24 cellular contexts compared by ENCODE assay signal in the genomic region with DNA sequence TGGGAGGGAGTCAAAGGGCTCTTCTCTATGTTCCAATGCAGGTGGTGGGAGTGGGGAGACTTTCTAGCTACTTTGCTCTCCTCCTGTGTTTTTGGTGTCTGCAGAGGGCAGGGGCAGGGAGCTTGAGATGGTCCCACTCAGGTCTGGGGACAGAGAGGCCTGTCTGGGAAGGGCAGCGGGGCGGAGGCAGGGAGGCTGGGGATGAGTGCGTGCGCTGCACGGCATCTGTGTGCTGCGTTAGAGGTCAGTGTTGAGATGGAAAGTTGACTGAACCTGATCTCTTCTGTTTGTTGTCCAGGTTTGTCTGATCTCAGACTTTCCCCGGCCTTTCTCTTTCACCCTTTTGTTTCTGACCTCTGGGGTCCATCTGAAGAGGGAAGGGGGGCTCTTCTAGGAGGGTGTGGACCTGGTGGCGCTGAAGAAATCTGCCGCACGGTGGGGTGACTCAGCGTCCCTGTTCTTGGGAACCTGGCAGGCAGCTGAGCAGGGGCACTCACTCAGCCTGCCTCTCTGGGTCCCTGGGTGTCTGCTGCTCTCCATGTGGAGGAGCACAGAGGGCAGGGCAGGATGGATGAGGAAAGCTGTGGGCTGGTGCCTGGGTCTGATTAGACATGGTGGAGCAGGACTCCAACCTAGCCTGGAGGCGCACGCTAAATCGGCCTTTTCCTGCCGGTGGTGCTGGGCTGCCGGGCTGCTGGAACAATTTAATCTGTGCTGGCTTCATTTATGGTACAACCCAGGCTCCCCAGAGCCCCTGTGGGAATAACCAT. TPM values are rescaled to one million over a fixed set of nuclear protein-coding genes. Genes with fewer than 3 reads are reported as not detected.
A peak's percentile ranks its signal among the peaks of the same experiment; 100 is the strongest.
DNase-seq lines count a peak whose midpoint lies in the region; ATAC-seq, FAIRE-seq and TF ChIP-seq lines count a peak whose summit lies in the region.
"Had no signal": no experiment of that assay in that cellular context is flagged by ENCODE, and none has a peak within 500 bp of the region (broad histone marks: within the 10 kb centered on the region; RNA-seq: fewer than 3 reads in every experiment).

No MANE protein-coding gene starts in this region.

- H2AFZ ChIP-seq in K562 (ENCODE audit: low read depth, low read length), result no peak overlapping the region
- no peak overlapping the region for H2AFZ ChIP-seq in PC-3 (ENCODE audit: low read length)

- no peak for TF ChIP-seq EP300 in K562 (IDR thresholded peaks at IDR 0.05; ENCODE audit: low read length)

- H3K4me2 ChIP-seq in K562 (ENCODE audit: insufficient read depth, low read length) (no peak overlapping the region), PC-3 (ENCODE audit: low read length) (no peak overlapping the region)

- CTCF ChIA-PET in HEK293 (lab: Yijun Ruan, JAX), result interaction anchor here (1.2 to 2.1 kb wide), 2 partner anchors 8 to 10 kb away, joined by 3 to 5 read pairs; no protein-coding TSS in a partner anchor
- CTCF ChIA-PET in K562 (lab: Yijun Ruan, JAX; ENCODE audit: low intra/inter-chr PET ratio), result no interaction called here
- CTCF ChIA-PET in PC-3 (lab: Charles Lee), result no interaction called here
- CTCF ChIA-PET in activated CD4-positive, alpha-beta T cell treated with anti-CD3 and anti-CD28 coated beads for 36 hours (lab: Charles Lee), result interaction anchor here (0.5 to 2.1 kb wide), 5 partner anchors 8 to 94 kb away, joined by 3 to 10 read pairs (median 3); no protein-coding TSS in a partner anchor

- ATAC-seq in K562 (no peak), PC-3 (no peak)
- no peak for ATAC-seq in activated CD4-positive, alpha-beta T cell treated with anti-CD3 and anti-CD28 coated beads for 36 hours
- ATAC-seq: gastrocnemius medialis, left cardiac atrium, mucosa of descending colon had no signal

- H3K27me3 Mint-ChIP-seq in progenitor cell of endocrine pancreas, result no peaks in the 10 kb centered on the region
- no peaks in the 10 kb centered on the region for H3K27me3 Mint-ChIP-seq in activated CD4-positive, alpha-beta T cell treated with anti-CD3 and anti-CD28 coated beads for 36 hours

- no peak for DNase-seq in K562 (ENCODE audit: extremely low read depth in 1 of 4, low spot score in 3 of 4)
- DNase-seq in foreskin fibroblast, result peak; percentile 46 to 72
- DNase-seq in progenitor cell of endocrine pancreas (ENCODE audit: low spot score, unreplicated experiment), result no peak
- no peak for DNase-seq in GM10266 (ENCODE audit: extremely low spot score)
- no peak for DNase-seq in GM03348 (ENCODE audit: low spot score)
- no peak for DNase-seq in PC-3
- no peak for DNase-seq in activated CD4-positive, alpha-beta T cell treated with anti-CD3 and anti-CD28 coated beads for 36 hours
- DNase-seq: activated CD4-positive, alpha-beta T cell treated with anti-CD3 and anti-CD28 coated beads, Interleukin-2, amount 50 U/mL, for 1 hour; anterior cingulate cortex; colonic mucosa; DMS79 treated with DMSO at 0.1 percent for 48 hours; gastrocnemius medialis; Kasumi-1; left cardiac atrium; mucosa of descending colon; NCI-H1092; NCI-H2081 treated with DMSO at 0.1 percent for 48 hours; NK-92 treated with Interleukin-12 subunit alpha and Interleukin-12 subunit beta, amount 100 ng/mL, for 24 hours; T-helper 1 cell; thyroid gland had no signal

- no peak overlapping the region for H3K9ac ChIP-seq in K562 (ENCODE audit: insufficient read depth in 1 of 2, low read depth in 2 of 2, low read length in 2 of 2)
- no peak overlapping the region for H3K9ac ChIP-seq in PC-3 (ENCODE audit: low read length)

- no peaks in the 10 kb centered on the region for H3K4me1 ChIP-seq in HEK293 (ENCODE audit: control insufficient read depth, insufficient read depth, low read length)
- H3K4me1 ChIP-seq in K562 (replicated peaks in 1 of 2; ENCODE audit: control insufficient read depth in 2 of 2, insufficient read depth in 2 of 2, low read length in 2 of 2), result peaks cover 0 to 4% of the 10 kb centered on the region in 2 experiments; a peak in 2 of 5 replicates
- H3K4me1 ChIP-seq in PC-3 (ENCODE audit: insufficient read depth, low read length), result no peaks in the 10 kb centered on the region
- H3K4me1 ChIP-seq: colonic mucosa, gastrocnemius medialis, thyroid gland had no signal

- H3K27me3 ChIP-seq in K562 (ENCODE audit: control insufficient read depth in 2 of 2, insufficient read depth in 2 of 2, low read length in 2 of 2) (peaks cover 3 to 47% of the 10 kb centered on the region in 2 experiments; a peak in 4 of 5 replicates), PC-3 (ENCODE audit: low read length) (no peaks in the 10 kb centered on the region)
- H3K27me3 ChIP-seq: colonic mucosa, gastrocnemius medialis, neutrophil, thyroid gland had no signal

- H3K36me3 Mint-ChIP-seq in progenitor cell of endocrine pancreas (ENCODE audit: insufficient read depth), result peaks cover 12% of the 10 kb centered on the region
- no peaks in the 10 kb centered on the region for H3K36me3 Mint-ChIP-seq in activated CD4-positive, alpha-beta T cell treated with anti-CD3 and anti-CD28 coated beads for 36 hours (ENCODE audit: low read depth)

- no peaks in the 10 kb centered on the region for H3K9me3 ChIP-seq in HEK293 (ENCODE audit: control insufficient read depth, insufficient read depth, low read depth, low read length)
- H3K9me3 ChIP-seq in K562 (replicated peaks; ENCODE audit: control insufficient read depth, insufficient read depth, low read depth, low read length), result no peaks in the 10 kb centered on the region
- no peaks in the 10 kb centered on the region for H3K9me3 ChIP-seq in PC-3 (ENCODE audit: low read length)
- H3K9me3 ChIP-seq: colonic mucosa, gastrocnemius medialis, mucosa of descending colon, neutrophil, thyroid gland had no signal

- H3K4me3 Mint-ChIP-seq in progenitor cell of endocrine pancreas (ENCODE audit: low read depth), result no peak overlapping the region
- H3K4me3 Mint-ChIP-seq in activated CD4-positive, alpha-beta T cell treated with anti-CD3 and anti-CD28 coated beads for 36 hours, result no peak overlapping the region

- H3K27ac Mint-ChIP-seq in progenitor cell of endocrine pancreas, result peak overlapping the region; percentile 64
- no peak overlapping the region for H3K27ac Mint-ChIP-seq in activated CD4-positive, alpha-beta T cell treated with anti-CD3 and anti-CD28 coated beads for 36 hours

- POLR2A ChIA-PET in HEK293 (lab: Yijun Ruan, JAX), result no interaction called here
- POLR2A ChIA-PET in K562 (lab: Yijun Ruan, JAX), result interaction anchor here (1.0 kb wide), 1 partner anchor 224 kb away, joined by 4 read pairs; no protein-coding TSS in a partner anchor
- POLR2A ChIA-PET in PC-3 (lab: Charles Lee; ENCODE audit: unreplicated experiment), result no interaction called here
- POLR2A ChIA-PET in activated CD4-positive, alpha-beta T cell treated with anti-CD3 and anti-CD28 coated beads for 36 hours (lab: Charles Lee), result no interaction called here

- WGBS in K562 (ENCODE audit: insufficient coverage, low coverage, missing lambda C conversion rate), result 6% methylated on average over 15 of the region's 16 CpGs

- intact Hi-C loops in K562 (cut with micrococcal nuclease), result no loop called here
- intact Hi-C loops in PC-3 (cut with micrococcal nuclease), result no loop called here
- intact Hi-C loops in activated CD4-positive, alpha-beta T cell treated with anti-CD3 and anti-CD28 coated beads for 36 hours (cut with DNase I, micrococcal nuclease), result no loop called here

- no peaks in the 10 kb centered on the region for H3F3A ChIP-seq in PC-3 (ENCODE audit: low read length, unreplicated experiment)

- H3K9me3 Mint-ChIP-seq in progenitor cell of endocrine pancreas (ENCODE audit: low read depth), result no peaks in the 10 kb centered on the region
- no peaks in the 10 kb centered on the region for H3K9me3 Mint-ChIP-seq in activated CD4-positive, alpha-beta T cell treated with anti-CD3 and anti-CD28 coated beads for 36 hours (ENCODE audit: low read depth)

- H3K36me3 ChIP-seq in HEK293 (ENCODE audit: control insufficient read depth in 2 of 2, insufficient read depth in 1 of 2, low read length in 2 of 2), result no peaks in the 10 kb centered on the region
- H3K36me3 ChIP-seq in K562 (ENCODE audit: control insufficient read depth, insufficient read depth, low read length), result no peaks in the 10 kb centered on the region
- H3K36me3 ChIP-seq in PC-3 (ENCODE audit: low read depth, low read length), result no peaks in the 10 kb centered on the region
- H3K36me3 ChIP-seq: colonic mucosa, gastrocnemius medialis, neutrophil, thyroid gland had no signal

- in situ Hi-C loops in K562 (cut with MboI), result loop anchor here (25.0 kb wide), 1 partner anchor 445 kb away; no protein-coding TSS in a partner anchor

- no peaks in the 10 kb centered on the region for H3K9me2 ChIP-seq in PC-3 (replicated peaks; ENCODE audit: low read length)

- no peak overlapping the region for H3K27ac ChIP-seq in HEK293 (ENCODE audit: extremely low read depth, low read depth, low read length)
- no peak overlapping the region for H3K27ac ChIP-seq in K562 (ENCODE audit: extremely low read depth, low read depth, low read length)
- H3K27ac ChIP-seq in PC-3 (ENCODE audit: low read length), result no peak overlapping the region
- H3K27ac ChIP-seq: colonic mucosa, gastrocnemius medialis, neutrophil, thyroid gland had no signal

- H3K4me3 ChIP-seq in HEK293 (ENCODE audit: low read depth, low read length) (no peak overlapping the region), K562 (no peak overlapping the region), foreskin fibroblast (ENCODE audit: low read depth in 1 of 2, low read length in 2 of 2) (no peak overlapping the region), PC-3 (ENCODE audit: low read length) (no peak overlapping the region)
- H3K4me3 ChIP-seq: colonic mucosa, gastrocnemius medialis, mucosa of descending colon, thyroid gland had no signal

- FAIRE-seq in K562 (lab: Jason Lieb, UNC), result no peak
- FAIRE-seq: endothelial cell of umbilical vein, GM18507 had no signal

- H3K4me1 Mint-ChIP-seq in progenitor cell of endocrine pancreas (ENCODE audit: low read depth), result peaks cover 30% of the 10 kb centered on the region
- H3K4me1 Mint-ChIP-seq in activated CD4-positive, alpha-beta T cell treated with anti-CD3 and anti-CD28 coated beads for 36 hours, result no peaks in the 10 kb centered on the region

- H3K9me1 ChIP-seq in K562 (ENCODE audit: control insufficient read depth, insufficient read depth, low read length), result no peaks in the 10 kb centered on the region

- BruUV-seq in K562 (replicated peaks; lab: Mats Ljungman, UMichigan) (no TSS peak), PC-3 (replicated peaks; lab: Mats Ljungman, UMichigan) (no TSS peak)

- no peak for TF ChIP-seq POLR2A in K562 (conservative IDR thresholded peaks at IDR 0.05)

- H3K79me2 ChIP-seq in K562 (ENCODE audit: control insufficient read depth, insufficient read depth, low read length) (no peaks in the 10 kb centered on the region), PC-3 (ENCODE audit: low read length) (no peaks in the 10 kb centered on the region)

- H4K20me1 ChIP-seq in K562 (replicated peaks; ENCODE audit: control insufficient read depth, insufficient read depth, low read length) (no peaks in the 10 kb centered on the region), PC-3 (ENCODE audit: low read length) (no peaks in the 10 kb centered on the region)

- TF ChIP-seq CTCF in HEK293 (tag by site-specific recombination; IDR thresholded peaks at IDR 0.05) (no peak), K562 (IDR thresholded peaks at IDR 0.05 in 2 of 3, conservative IDR thresholded peaks at IDR 0.05 in 1 of 3; ENCODE audit: insufficient read depth in 2 of 3, low read depth in 1 of 3, low read length in 3 of 3) (no peak), foreskin fibroblast (IDR thresholded peaks at IDR 0.05; ENCODE audit: low read depth, low read length) (no peak), progenitor cell of endocrine pancreas (IDR thresholded peaks at IDR 0.05; ENCODE audit: unreplicated experiment) (no peak), GM10266 (IDR thresholded peaks at IDR 0.05; ENCODE audit: control insufficient read depth, insufficient read depth, low read depth, missing control alignments) (no peak), PC-3 (conservative IDR thresholded peaks at IDR 0.05; ENCODE audit: low read depth, low read length) (no peak)

- no peak for TF ChIP-seq RAD21 in K562 (CRISPR knock-in tag; conservative IDR thresholded peaks at IDR 0.05 in 1 of 2, IDR thresholded peaks at IDR 0.05 in 1 of 2)

RNA-seq across cellular contexts. Expression of a gene that starts 24.1 kb away (rescaled TPM):
- total RNA-seq in K562 (2011; cell fraction: chromatin; rRNA removed; ENCODE audit: low replicate concordance), result not detected in 2 replicates
- total RNA-seq in K562 (2011; cell fraction: nucleolus; rRNA removed), result not detected in 2 replicates
- total RNA-seq in K562 (2011; cell fraction: nucleoplasm; rRNA removed), result not detected in 2 replicates
- total RNA-seq in K562 (2014; rRNA removed) (not detected in 2 replicates), K562 (2014; rRNA removed; fragmentation: Illumina TruSeq; extraction: Trizol) (not detected in 2 replicates), K562 (2015; rRNA removed; fragmentation: Illumina TruSeq; extraction: Trizol) (0.23 TPM in 1 of 2 replicates, not detected in the other), K562 (2021) (0.85 and 0.93 TPM in 2 replicates), progenitor cell of endocrine pancreas (249 and 274 TPM in 2 replicates), PC-3 (2014; rRNA removed) (174 and 183 TPM in 2 replicates)
- polyA plus RNA-seq in K562 (2011; rRNA removed) (not detected in 2 replicates), K562 (2014; fragmentation: Illumina TruSeq; extraction: Trizol) (not detected in 2 replicates), K562 (2014; fragmentation: Nextera tagmentation; extraction: Ambion mirVana) (not detected), K562 (2014; rRNA removed) (not detected in 2 replicates)
- polyA plus RNA-seq in K562 (2011; cell fraction: cytosol; rRNA removed), result 0.06 and 0.31 TPM in 2 replicates
- not detected in 2 replicates for polyA plus RNA-seq in K562 (2011; cell fraction: nucleus; rRNA removed)
- 0.29 and 0.76 TPM in 2 replicates for polyA plus RNA-seq in K562 (2012)
- not detected in 2 replicates for polyA minus RNA-seq in K562 (2011; rRNA and poly(A)+ RNA removed)
- polyA minus RNA-seq in K562 (2011; cell fraction: cytosol; rRNA and poly(A)+ RNA removed), result not detected in 2 replicates
- polyA minus RNA-seq in K562 (2011; cell fraction: nucleus; rRNA and poly(A)+ RNA removed), result not detected in 2 replicates
- total RNA-seq in activated CD4-positive, alpha-beta T cell treated with anti-CD3 and anti-CD28 coated beads for 36 hours, result 10 to 100 TPM in 1 of 2 experiments, 1 to 10 TPM in 1; 9.8 to 11.5 TPM

RNA-seq across cellular contexts. Expression of a gene that starts 38.1 kb away (rescaled TPM):
- total RNA-seq in K562 (2011; cell fraction: chromatin; rRNA removed; ENCODE audit: low replicate concordance), result 0.05 TPM in 1 of 2 replicates, not detected in the other
- 0.17 TPM in 1 of 2 replicates, not detected in the other for total RNA-seq in K562 (2011; cell fraction: nucleolus; rRNA removed)
- 0.29 TPM in 1 of 2 replicates, not detected in the other for total RNA-seq in K562 (2011; cell fraction: nucleoplasm; rRNA removed)
- not detected in 2 replicates for total RNA-seq in K562 (2014; rRNA removed)
- not detected in 2 replicates for total RNA-seq in K562 (2014; rRNA removed; fragmentation: Illumina TruSeq; extraction: Trizol)
- not detected in 2 replicates for total RNA-seq in K562 (2015; rRNA removed; fragmentation: Illumina TruSeq; extraction: Trizol)
- total RNA-seq in K562 (2021), result 1.9 and 2.5 TPM in 2 replicates
- 0.01 and 0.05 TPM in 2 replicates for polyA plus RNA-seq in K562 (2011; rRNA removed)
- under 0.01 and 0.28 TPM in 2 replicates for polyA plus RNA-seq in K562 (2011; cell fraction: cytosol; rRNA removed)
- polyA plus RNA-seq in K562 (2011; cell fraction: nucleus; rRNA removed), result 0.01 and 0.40 TPM in 2 replicates
- 0.04 and 0.08 TPM in 2 replicates for polyA plus RNA-seq in K562 (2012)
- not detected in 2 replicates for polyA plus RNA-seq in K562 (2014; fragmentation: Illumina TruSeq; extraction: Trizol)
- not detected for polyA plus RNA-seq in K562 (2014; fragmentation: Nextera tagmentation; extraction: Ambion mirVana)
- 0.03 and 0.49 TPM in 2 replicates for polyA plus RNA-seq in K562 (2014; rRNA removed)
- polyA minus RNA-seq in K562 (2011; rRNA and poly(A)+ RNA removed), result 0.03 and 0.04 TPM in 2 replicates
- polyA minus RNA-seq in K562 (2011; cell fraction: cytosol; rRNA and poly(A)+ RNA removed), result not detected in 2 replicates
- polyA minus RNA-seq in K562 (2011; cell fraction: nucleus; rRNA and poly(A)+ RNA removed), result under 0.01 TPM in 1 of 2 replicates, not detected in the other
- total RNA-seq in progenitor cell of endocrine pancreas, result 73.9 and 75.3 TPM in 2 replicates
- 140 and 157 TPM in 2 replicates for total RNA-seq in PC-3 (2014; rRNA removed)
- not detected for total RNA-seq in activated CD4-positive, alpha-beta T cell treated with anti-CD3 and anti-CD28 coated beads for 36 hours
- total RNA-seq: endothelial cell of umbilical vein had no signal

Comparison
In these comparisons a context has a peak if more than half of its experiments do, and no peak if none do; other contexts are left out.
1. DNase-seq: peak in foreskin fibroblast (2 of 2); none in K562 (0 of 4), progenitor cell of endocrine pancreas (single experiment), GM10266 (single experiment), GM03348 (single experiment), PC-3 (single experiment) and activated CD4-positive, alpha-beta T cell treated with anti-CD3 and anti-CD28 coated beads for 36 hours (single experiment).
2. RNA of a gene that starts 24.1 kb away (total RNA-seq): 249 to 274 TPM in progenitor cell of endocrine pancreas and 174 to 183 TPM in PC-3; 9.8 to 11.5 TPM in activated CD4-positive, alpha-beta T cell treated with anti-CD3 and anti-CD28 coated beads for 36 hours and 0.23 to 0.93 TPM in K562; every median in the first group is over 10 times any median in the second.
3. RNA of a gene that starts 38.1 kb away (total RNA-seq): 140 to 157 TPM in PC-3 and 73.9 to 75.3 TPM in progenitor cell of endocrine pancreas; not detected in activated CD4-positive, alpha-beta T cell treated with anti-CD3 and anti-CD28 coated beads for 36 hours and 0.05 to 2.5 TPM in K562; every median in the first group is over 10 times any median in the second.
4. CTCF ChIA-PET loops: an anchor here in HEK293 (1.2 to 2.1 kb wide) and activated CD4-positive, alpha-beta T cell treated with anti-CD3 and anti-CD28 coated beads for 36 hours (0.5 to 2.1 kb wide); none called in K562 and PC-3.